1 cellular context compared by ENCODE assay signal in genomic region chr20:63369724-63370622, GRCh38.
TF ChIP-seq lines count a peak whose summit lies in the region.

No MANE protein-coding gene starts in this region.

TF ChIP-seq in WTC11, 78 proteins besides CTCF, POLR2A, EP300 and RAD21 (continued from another document):
- no peak for TF ChIP-seq STAT6 (CRISPR knock-in tag; conservative IDR thresholded peaks at IDR 0.05; ENCODE audit: low read depth)
- no peak for TF ChIP-seq ARID4B (CRISPR knock-in tag; IDR thresholded peaks at IDR 0.05; ENCODE audit: borderline replicate concordance)
- no peak for TF ChIP-seq MAX (CRISPR knock-in tag; IDR thresholded peaks at IDR 0.05)
- no peak for TF ChIP-seq RORB (CRISPR knock-in tag; IDR thresholded peaks at IDR 0.05)
